ENCODE assay signal across 27 cellular contexts in genomic region chr22:26548303-26548702, GRCh38. TPM values are rescaled to one million over a fixed set of nuclear protein-coding genes. Genes with fewer than 3 reads are reported as not detected.
DNase-seq lines count a peak whose midpoint lies in the region; ATAC-seq, FAIRE-seq and TF ChIP-seq lines count a peak whose summit lies in the region.
"Had no signal": no experiment of that assay in that cellular context is flagged by ENCODE, and none has a peak within 500 bp of the region (broad histone marks: within the 10 kb centered on the region; RNA-seq: fewer than 3 reads in every experiment).

No MANE protein-coding gene starts in this region.

- H3K27me3 ChIP-seq in BLaER1: no peaks in the 10 kb centered on the region
- H3K27me3 ChIP-seq in GM23338 (ENCODE audit: insufficient read depth): no peaks in the 10 kb centered on the region
- H3K27me3 ChIP-seq in K562 (ENCODE audit: control insufficient read depth in 2 of 2, insufficient read depth in 2 of 2, low read length in 2 of 2): no peaks in the 10 kb centered on the region
- H3K27me3 ChIP-seq: body of pancreas, left lung, Peyer's patch had no signal

- WGBS in K562 (ENCODE audit: insufficient coverage, low coverage, missing lambda C conversion rate): 82% methylated on average over 1 of the region's 3 CpGs

- H3K9ac ChIP-seq in BLaER1 (no peak overlapping the region), K562 (ENCODE audit: insufficient read depth in 1 of 2, low read depth in 2 of 2, low read length in 2 of 2) (no peak overlapping the region)

- no peak for TF ChIP-seq RAD21 in K562 (CRISPR knock-in tag; conservative IDR thresholded peaks at IDR 0.05 in 1 of 2, IDR thresholded peaks at IDR 0.05 in 1 of 2)

- H3K27ac ChIP-seq in BLaER1 (no peak overlapping the region), GM23338 (ENCODE audit: low read depth) (peak overlapping the region; percentile 80), K562 (ENCODE audit: extremely low read depth, low read depth, low read length) (no peak overlapping the region)
- H3K27ac ChIP-seq: left lung, Peyer's patch, VCaP had no signal

- H3K4me2 ChIP-seq in BLaER1: peak overlapping the region; percentile 23; the same call in 1 of the 2 replicates
- 0 out of 2 replicates have a peak overlapping the region, but pooled peaks have one; percentile 20 for H3K4me2 ChIP-seq in GM23338
- H3K4me2 ChIP-seq in K562 (ENCODE audit: insufficient read depth, low read length): no peak overlapping the region

- H3K27me3 Mint-ChIP-seq in GM23338 (ENCODE audit: insufficient read depth, low read depth, poor library complexity) (peaks cover 11% of the 10 kb centered on the region), natural killer cell (ENCODE audit: low read depth in 2 of 2) (no peaks in the 10 kb centered on the region)
- H3K27me3 Mint-ChIP-seq: activated CD8-positive, alpha-beta memory T cell treated with anti-CD3 and anti-CD28 coated beads, Interleukin-2, amount 10 ng/mL, durations not matched to agents 7 days and 5 days; type B pancreatic cell had no signal

- H3K4me1 Mint-ChIP-seq in GM23338 (peaks cover 42% of the 10 kb centered on the region), natural killer cell (peaks cover 77 to 85% of the 10 kb centered on the region in 2 donors)

- H2AFZ ChIP-seq in GM23338 (no peak overlapping the region), K562 (ENCODE audit: low read depth, low read length) (no peak overlapping the region)

- no peak for TF ChIP-seq EP300 in K562 (IDR thresholded peaks at IDR 0.05; ENCODE audit: low read length)

- H3K36me3 Mint-ChIP-seq in GM23338 (ENCODE audit: low read depth) (peaks cover 11% of the 10 kb centered on the region), natural killer cell (peaks cover 6% of the 10 kb centered on the region)
- H3K36me3 Mint-ChIP-seq: type B pancreatic cell had no signal

- no peak for FAIRE-seq in K562 (lab: Jason Lieb, UNC)
- FAIRE-seq: GM18507, H54 had no signal

- no peaks in the 10 kb centered on the region for H3K9me2 ChIP-seq in GM23338 (ENCODE audit: insufficient read depth)

- POLR2A ChIA-PET in K562 (lab: Yijun Ruan, JAX): interaction anchor here (0.6 kb wide), 1 partner anchor 150 kb away, joined by 3 read pairs; no protein-coding TSS in a partner anchor

- H3K27ac Mint-ChIP-seq in GM23338: peak overlapping the region; percentile 77; the same call in 1 of the 2 replicates
- H3K27ac Mint-ChIP-seq in natural killer cell: peak overlapping the region; percentile 81 to 91
- H3K27ac Mint-ChIP-seq: type B pancreatic cell had no signal

- TF ChIP-seq POLR2A in K562 (conservative IDR thresholded peaks at IDR 0.05): no peak

- no peak; the same call in 2 of the 3 replicates for ATAC-seq in GM23338
- no peak for ATAC-seq in K562
- no peak for ATAC-seq in natural killer cell
- ATAC-seq in HG02884 (IDR thresholded peaks at IDR 0.05; ENCODE audit: unreplicated experiment): no peak
- ATAC-seq in HG03025 (IDR thresholded peaks at IDR 0.05; ENCODE audit: low FRiP score, unreplicated experiment): no peak
- ATAC-seq: body of pancreas, left lung had no signal

- in situ Hi-C loops in K562 (cut with MboI): no loop called here

- H3K9me3 Mint-ChIP-seq in GM23338: no peaks in the 10 kb centered on the region
- no peaks in the 10 kb centered on the region for H3K9me3 Mint-ChIP-seq in natural killer cell
- H3K9me3 Mint-ChIP-seq: type B pancreatic cell had no signal

- no TSS peak for BruUV-seq in K562 (replicated peaks; lab: Mats Ljungman, UMichigan)

- peaks cover 4% of the 10 kb centered on the region for H3K9me1 ChIP-seq in K562 (ENCODE audit: control insufficient read depth, insufficient read depth, low read length)

- H4K20me1 ChIP-seq in BLaER1: peaks cover 36% of the 10 kb centered on the region
- peaks cover 26% of the 10 kb centered on the region for H4K20me1 ChIP-seq in GM23338 (replicated peaks; ENCODE audit: insufficient read depth)
- peaks cover 7% of the 10 kb centered on the region for H4K20me1 ChIP-seq in K562 (replicated peaks; ENCODE audit: control insufficient read depth, insufficient read depth, low read length)

- H3K4me3 Mint-ChIP-seq in GM23338: no peak overlapping the region
- H3K4me3 Mint-ChIP-seq in natural killer cell: peak overlapping the region; percentile 58
- H3K4me3 Mint-ChIP-seq: activated CD8-positive, alpha-beta memory T cell treated with anti-CD3 and anti-CD28 coated beads, Interleukin-2, amount 10 ng/mL, durations not matched to agents 7 days and 5 days; type B pancreatic cell had no signal

- intact Hi-C loops in K562 (cut with micrococcal nuclease) (no loop called here), natural killer cell (cut with micrococcal nuclease) (loop anchor here (5.0 kb wide), 2 partner anchors 39 to 46 kb away; no protein-coding TSS in a partner anchor)

- H3K4me1 ChIP-seq in BLaER1: peaks cover 97% of the 10 kb centered on the region
- peaks cover 41% of the 10 kb centered on the region for H3K4me1 ChIP-seq in GM23338 (ENCODE audit: insufficient read depth)
- peaks cover 0 to 3% of the 10 kb centered on the region in 2 experiments; a peak in 1 of 5 replicates for H3K4me1 ChIP-seq in K562 (replicated peaks in 1 of 2; ENCODE audit: control insufficient read depth in 2 of 2, insufficient read depth in 2 of 2, low read length in 2 of 2)
- H3K4me1 ChIP-seq: Peyer's patch had no signal

- TF ChIP-seq CTCF in GM23338 (conservative IDR thresholded peaks at IDR 0.05; ENCODE audit: low read depth in 2 of 2) (no peak), K562 (IDR thresholded peaks at IDR 0.05 in 2 of 3, conservative IDR thresholded peaks at IDR 0.05 in 1 of 3; ENCODE audit: insufficient read depth in 2 of 3, low read depth in 1 of 3, low read length in 3 of 3) (no peak), natural killer cell (IDR thresholded peaks at IDR 0.05) (no peak)

- H3K9me3 ChIP-seq in BLaER1: no peaks in the 10 kb centered on the region
- H3K9me3 ChIP-seq in K562 (replicated peaks; ENCODE audit: control insufficient read depth, insufficient read depth, low read depth, low read length): no peaks in the 10 kb centered on the region
- H3K9me3 ChIP-seq: body of pancreas, left lung, Peyer's patch had no signal

- H3K4me3 ChIP-seq in BLaER1 (no peak overlapping the region), GM23338 (no peak overlapping the region), K562 (no peak overlapping the region)
- H3K4me3 ChIP-seq: body of pancreas, left lung, Peyer's patch had no signal

- H3K36me3 ChIP-seq in BLaER1 (peaks cover 21% of the 10 kb centered on the region; the same call in 1 of the 2 replicates), GM23338 (ENCODE audit: insufficient read depth) (no peaks in the 10 kb centered on the region), K562 (ENCODE audit: control insufficient read depth, insufficient read depth, low read length) (peaks cover 75% of the 10 kb centered on the region; the same call in 2 of the 3 replicates)
- H3K36me3 ChIP-seq: Peyer's patch had no signal

- H3K79me2 ChIP-seq in GM23338 (replicated peaks; ENCODE audit: insufficient read depth) (peaks cover 100% of the 10 kb centered on the region), K562 (ENCODE audit: control insufficient read depth, insufficient read depth, low read length) (peaks cover 92% of the 10 kb centered on the region)

- CTCF ChIA-PET in K562 (lab: Yijun Ruan, JAX; ENCODE audit: low intra/inter-chr PET ratio): no interaction called here

- H3F3A ChIP-seq in GM23338 (replicated peaks; ENCODE audit: low read depth): 0 out of 2 replicates have a peak, but pooled peaks cover 24% of the 10 kb centered on the region

- DNase-seq in GM23338 (ENCODE audit: low spot score): no peak
- no peak for DNase-seq in K562 (ENCODE audit: extremely low read depth in 1 of 4, low spot score in 3 of 4)
- no peak for DNase-seq in natural killer cell
- DNase-seq in SK-N-DZ (ENCODE audit: low spot score): no peak
- DNase-seq: activated CD8-positive, alpha-beta memory T cell treated with anti-CD3 and anti-CD28 coated beads, Interleukin-2, amount 10 ng/mL, durations not matched to agents 7 days and 5 days; activated naive CD4-positive, alpha-beta T cell treated with Interleukin-2 at 50 U/mL for 16 hours; body of pancreas; cerebellar nuclear complex; EL; glutamatergic neuron; left lung; mesendoderm; NCI-H1436 treated with DMSO at 0.1 percent for 48 hours; NCI-H2107; NCI-H446; NCI-H82; nucleus accumbens; Peyer's patch; stimulated activated CD4-positive, alpha-beta T cell treated with anti-CD3 and anti-CD28 coated beads, Interleukin-4, amount 100 ng/mL, for 24 hours; T1000 had no signal

RNA-seq across cellular contexts. Expression of gene TFIP11, which starts 36.0 kb away (rescaled TPM):
- 25.6 and 26.2 TPM in 2 replicates for total RNA-seq in GM23338 (2014; rRNA removed; shearing (Covaris generic))
- 17.1 and 20.4 TPM in 2 replicates for polyA plus RNA-seq in GM23338 (2016; fragmentation: Nextera tagmentation; extraction: Ambion mirVana)
- total RNA-seq in K562 (2011; cell fraction: chromatin; rRNA removed; ENCODE audit: low replicate concordance): 76.4 and 89.2 TPM in 2 replicates
- 51.2 and 58.4 TPM in 2 replicates for total RNA-seq in K562 (2011; cell fraction: nucleolus; rRNA removed)
- total RNA-seq in K562 (2011; cell fraction: nucleoplasm; rRNA removed): 52.2 and 57.7 TPM in 2 replicates
- total RNA-seq in K562 (2014; rRNA removed): 23.8 and 26.5 TPM in 2 replicates
- 25.2 and 26.1 TPM in 2 replicates for total RNA-seq in K562 (2014; rRNA removed; fragmentation: Illumina TruSeq; extraction: Trizol)
- total RNA-seq in K562 (2015; rRNA removed; fragmentation: Illumina TruSeq; extraction: Trizol): 28.5 and 29.0 TPM in 2 replicates
- 31.7 and 38.1 TPM in 2 replicates for total RNA-seq in K562 (2021)
- polyA plus RNA-seq in K562 (2011; rRNA removed): 29.7 and 30.8 TPM in 2 replicates
- 26.8 and 27.0 TPM in 2 replicates for polyA plus RNA-seq in K562 (2011; cell fraction: cytosol; rRNA removed)
- 44.9 and 57.2 TPM in 2 replicates for polyA plus RNA-seq in K562 (2011; cell fraction: nucleus; rRNA removed)
- 21.5 and 23.8 TPM in 2 replicates for polyA plus RNA-seq in K562 (2012)
- 22.6 and 26.6 TPM in 2 replicates for polyA plus RNA-seq in K562 (2014; fragmentation: Illumina TruSeq; extraction: Trizol)
- polyA plus RNA-seq in K562 (2014; fragmentation: Nextera tagmentation; extraction: Ambion mirVana): 10 to 100 TPM; 11.5 to 20.8 TPM
- 19.3 and 21.5 TPM in 2 replicates for polyA plus RNA-seq in K562 (2014; rRNA removed)
- 44.3 and 59.6 TPM in 2 replicates for polyA minus RNA-seq in K562 (2011; rRNA and poly(A)+ RNA removed)
- polyA minus RNA-seq in K562 (2011; cell fraction: cytosol; rRNA and poly(A)+ RNA removed): 18.2 and 23.7 TPM in 2 replicates
- 21.0 and 46.0 TPM in 2 replicates for polyA minus RNA-seq in K562 (2011; cell fraction: nucleus; rRNA and poly(A)+ RNA removed)
- 100 to 1,000 TPM; 108 to 131 (median 124) TPM for total RNA-seq in natural killer cell
- 29.2 and 66.0 TPM in 2 replicates for polyA plus RNA-seq in SK-N-DZ (2014; cell fraction: cytosol; rRNA removed)
- polyA plus RNA-seq in SK-N-DZ (2014; cell fraction: nucleus; rRNA removed): 22.7 and 41.5 TPM in 2 replicates

RNA-seq across cellular contexts. Expression of gene TPST2, which starts 41.6 kb away (rescaled TPM):
- total RNA-seq in GM23338 (2014; rRNA removed; shearing (Covaris generic)): 106 and 127 TPM in 2 replicates
- 37.9 and 43.1 TPM in 2 replicates for polyA plus RNA-seq in GM23338 (2016; fragmentation: Nextera tagmentation; extraction: Ambion mirVana)
- total RNA-seq in K562 (2011; cell fraction: chromatin; rRNA removed; ENCODE audit: low replicate concordance): 183 and 357 TPM in 2 replicates
- 260 and 261 TPM in 2 replicates for total RNA-seq in K562 (2011; cell fraction: nucleolus; rRNA removed)
- total RNA-seq in K562 (2011; cell fraction: nucleoplasm; rRNA removed): 278 and 313 TPM in 2 replicates
- total RNA-seq in K562 (2014; rRNA removed): 73.7 and 94.7 TPM in 2 replicates
- 26.3 and 26.6 TPM in 2 replicates for total RNA-seq in K562 (2014; rRNA removed; fragmentation: Illumina TruSeq; extraction: Trizol)
- total RNA-seq in K562 (2015; rRNA removed; fragmentation: Illumina TruSeq; extraction: Trizol): 34.7 and 38.8 TPM in 2 replicates
- total RNA-seq in K562 (2021): 88.7 and 92.1 TPM in 2 replicates
- polyA plus RNA-seq in K562 (2011; rRNA removed): 123 and 126 TPM in 2 replicates
- 164 and 307 TPM in 2 replicates for polyA plus RNA-seq in K562 (2011; cell fraction: cytosol; rRNA removed)
- 121 and 197 TPM in 2 replicates for polyA plus RNA-seq in K562 (2011; cell fraction: nucleus; rRNA removed)
- 61.7 and 68.9 TPM in 2 replicates for polyA plus RNA-seq in K562 (2012)
- polyA plus RNA-seq in K562 (2014; fragmentation: Illumina TruSeq; extraction: Trizol): 60.1 and 64.7 TPM in 2 replicates
- 10 to 100 TPM; 14.2 to 18.2 TPM for polyA plus RNA-seq in K562 (2014; fragmentation: Nextera tagmentation; extraction: Ambion mirVana)
- 85.0 and 92.3 TPM in 2 replicates for polyA plus RNA-seq in K562 (2014; rRNA removed)
- polyA minus RNA-seq in K562 (2011; rRNA and poly(A)+ RNA removed): 55.9 and 90.2 TPM in 2 replicates
- 71.9 and 98.8 TPM in 2 replicates for polyA minus RNA-seq in K562 (2011; cell fraction: cytosol; rRNA and poly(A)+ RNA removed)
- 53.2 and 63.2 TPM in 2 replicates for polyA minus RNA-seq in K562 (2011; cell fraction: nucleus; rRNA and poly(A)+ RNA removed)
- 100 to 1,000 TPM; 145 to 206 (median 155) TPM for total RNA-seq in natural killer cell
- 22.5 and 24.2 TPM in 2 replicates for polyA plus RNA-seq in SK-N-DZ (2014; cell fraction: cytosol; rRNA removed)
- polyA plus RNA-seq in SK-N-DZ (2014; cell fraction: nucleus; rRNA removed): 16.5 and 17.6 TPM in 2 replicates
